In genomic region chr3:193835414-193835813, GRCh38 we compare ENCODE assay signal across 28 cellular contexts.
"Had no signal": no experiment of that assay in that cellular context is flagged by ENCODE, and none has a peak within 500 bp of the region (broad histone marks: within the 10 kb centered on the region; RNA-seq: fewer than 3 reads in every experiment).

No MANE protein-coding gene starts in this region.

- H3K4me3 Mint-ChIP-seq: activated CD4-positive, alpha-beta memory T cell treated with anti-CD3 and anti-CD28 coated beads, Interleukin-2, amount 10 ng/mL, durations not matched to agents 7 days and 5 days; activated CD4-positive, alpha-beta T cell treated with anti-CD3 and anti-CD28 coated beads, Interleukin-2, amount 10 ng/mL, durations not matched to agents 7 days and 5 days; activated naive CD4-positive, alpha-beta T cell treated with anti-CD3 and anti-CD28 coated beads, Interleukin-2, amount 10 ng/mL, durations not matched to agents 7 days and 5 days; activated T-cell treated with anti-CD3 and anti-CD28 coated beads, Interleukin-2, amount 50 U/mL, for 24 hours; effector memory CD8-positive, alpha-beta T cell; natural killer cell treated with Interleukin-12 subunit alpha and Interleukin-12 subunit beta and Interleukin-15 and Interleukin-18, amount 100 ng/mL, for 72 hours; stimulated activated naive CD8-positive, alpha-beta T cell treated with anti-CD3 and anti-CD28 coated beads, Interleukin-15, Interleukin-2, amounts not matched to agents 100 ng/mL and 50 ng/mL, for 24 hours; T-helper 17 cell had no signal

- H3K27ac Mint-ChIP-seq: activated CD4-positive, alpha-beta memory T cell treated with anti-CD3 and anti-CD28 coated beads, Interleukin-2, amount 10 ng/mL, durations not matched to agents 7 days and 5 days; activated CD4-positive, alpha-beta T cell treated with anti-CD3 and anti-CD28 coated beads, Interleukin-2, amount 10 ng/mL, durations not matched to agents 7 days and 5 days; activated naive CD4-positive, alpha-beta T cell treated with anti-CD3 and anti-CD28 coated beads, Interleukin-2, amount 10 ng/mL, durations not matched to agents 7 days and 5 days; activated T-cell treated with anti-CD3 and anti-CD28 coated beads, Interleukin-2, amount 50 U/mL, for 24 hours; effector memory CD8-positive, alpha-beta T cell; natural killer cell treated with Interleukin-12 subunit alpha and Interleukin-12 subunit beta and Interleukin-15 and Interleukin-18, amount 100 ng/mL, for 72 hours; progenitor cell of endocrine pancreas; stimulated activated naive CD8-positive, alpha-beta T cell treated with anti-CD3 and anti-CD28 coated beads, Interleukin-15, Interleukin-2, amounts not matched to agents 100 ng/mL and 50 ng/mL, for 24 hours; T-helper 17 cell had no signal

- FAIRE-seq: astrocyte had no signal

- ATAC-seq: effector memory CD8-positive, alpha-beta T cell; gastrocnemius medialis; natural killer cell treated with Interleukin-12 subunit alpha and Interleukin-12 subunit beta and Interleukin-15 and Interleukin-18, amount 100 ng/mL, for 72 hours; T-helper 17 cell had no signal

- H3K36me3 Mint-ChIP-seq: activated naive CD4-positive, alpha-beta T cell treated with anti-CD3 and anti-CD28 coated beads, Interleukin-2, amount 10 ng/mL, durations not matched to agents 7 days and 5 days; natural killer cell treated with Interleukin-12 subunit alpha and Interleukin-12 subunit beta and Interleukin-15 and Interleukin-18, amount 100 ng/mL, for 72 hours had no signal

- H3K36me3 ChIP-seq: brain microvascular endothelial cell, gastrocnemius medialis, left ventricle myocardium inferior, neutrophil, right lobe of liver, upper lobe of left lung had no signal

- H3K4me3 ChIP-seq: coronary artery, gastrocnemius medialis, left ventricle myocardium inferior, lung, mucosa of descending colon, right lobe of liver, upper lobe of left lung had no signal

- H3K27me3 Mint-ChIP-seq: progenitor cell of endocrine pancreas had no signal

- H3K9me3 Mint-ChIP-seq: activated CD4-positive, alpha-beta memory T cell treated with anti-CD3 and anti-CD28 coated beads, Interleukin-2, amount 10 ng/mL, durations not matched to agents 7 days and 5 days; activated CD4-positive, alpha-beta T cell treated with anti-CD3 and anti-CD28 coated beads, Interleukin-2, amount 10 ng/mL, durations not matched to agents 7 days and 5 days; activated naive CD4-positive, alpha-beta T cell treated with anti-CD3 and anti-CD28 coated beads, Interleukin-2, amount 10 ng/mL, durations not matched to agents 7 days and 5 days; activated T-cell treated with anti-CD3 and anti-CD28 coated beads, Interleukin-2, amount 50 U/mL, for 24 hours; effector memory CD8-positive, alpha-beta T cell; natural killer cell treated with Interleukin-12 subunit alpha and Interleukin-12 subunit beta and Interleukin-15 and Interleukin-18, amount 100 ng/mL, for 72 hours; stimulated activated naive CD8-positive, alpha-beta T cell treated with anti-CD3 and anti-CD28 coated beads, Interleukin-15, Interleukin-2, amounts not matched to agents 100 ng/mL and 50 ng/mL, for 24 hours had no signal

- H3K27ac ChIP-seq: brain microvascular endothelial cell, coronary artery, gastrocnemius medialis, left ventricle myocardium inferior, neutrophil, right lobe of liver, upper lobe of left lung had no signal

- H3K9me3 ChIP-seq: gastrocnemius medialis, left ventricle myocardium inferior, mucosa of descending colon, neutrophil, right lobe of liver, upper lobe of left lung had no signal

- H3K4me1 Mint-ChIP-seq: activated naive CD4-positive, alpha-beta T cell treated with anti-CD3 and anti-CD28 coated beads, Interleukin-2, amount 10 ng/mL, durations not matched to agents 7 days and 5 days had no signal

- H3K27me3 ChIP-seq: gastrocnemius medialis, neutrophil, right lobe of liver, upper lobe of left lung had no signal

- DNase-seq: activated CD4-positive, alpha-beta memory T cell treated with anti-CD3 and anti-CD28 coated beads, Interleukin-2, amount 10 ng/mL, durations not matched to agents 7 days and 5 days; activated CD4-positive, alpha-beta T cell treated with anti-CD3 and anti-CD28 coated beads, Interleukin-2, amount 10 ng/mL, durations not matched to agents 7 days and 5 days; activated CD4-positive, CD25-positive, alpha-beta regulatory T cell treated with anti-CD3 and anti-CD28 coated beads, Interleukin-2, amount 50 U/mL, for 72 hours; activated CD8-positive, alpha-beta memory T cell treated with anti-CD3 and anti-CD28 coated beads, Interleukin-2, amount 50 U/mL, for 48 hours; activated gamma-delta T cell; activated naive CD4-positive, alpha-beta T cell treated with anti-CD3 and anti-CD28 coated beads, Interleukin-2, amount 10 ng/mL, durations not matched to agents 7 days and 5 days; activated T-cell treated with anti-CD3 and anti-CD28 coated beads, Interleukin-2, amount 50 U/mL, for 24 hours; amniotic stem cell; brain microvascular endothelial cell; effector memory CD8-positive, alpha-beta T cell; gastrocnemius medialis; glutamatergic neuron; islet precursor cell; left ventricle myocardium inferior; right lobe of liver; stimulated activated CD4-positive, alpha-beta T cell treated with anti-CD3 and anti-CD28 coated beads, Interleukin-4, amount 100 ng/mL, for 1 hour; substantia nigra; T-helper 17 cell; T1000; upper lobe of left lung had no signal
